ENCODE assay signal across 10 cellular contexts in the genomic region with DNA sequence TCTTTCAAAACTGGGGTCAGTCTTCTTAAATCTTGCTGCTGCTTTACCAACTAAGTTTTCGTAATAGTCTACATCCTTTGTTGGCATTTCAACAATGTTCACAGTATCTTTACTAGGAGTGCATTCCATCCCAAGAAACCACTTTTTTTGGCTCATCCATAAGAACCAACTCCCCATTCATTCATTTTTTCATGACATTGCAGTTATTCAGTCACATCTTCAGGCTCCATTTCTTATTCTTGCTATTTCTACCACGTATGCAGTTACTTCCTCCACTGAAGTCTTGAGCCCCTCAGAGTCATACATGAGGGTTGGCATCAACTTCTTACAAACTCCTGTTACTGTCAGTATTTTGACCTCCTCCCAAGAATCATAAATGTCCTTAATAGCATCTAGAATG.
"Had no signal": no experiment of that assay in that cellular context is flagged by ENCODE, and none has a peak within 500 bp of the region (broad histone marks: within the 10 kb centered on the region; RNA-seq: fewer than 3 reads in every experiment).

No MANE protein-coding gene starts in this region.

- H3K9ac ChIP-seq: GM23248 had no signal

- H3K36me3 ChIP-seq: HAP-1 had no signal

- FAIRE-seq: H1 had no signal

- H2AFZ ChIP-seq: GM23248, GM23338 had no signal

- ATAC-seq: GM23338, HCT116 had no signal

- H3K9me3 ChIP-seq: HAP-1 had no signal

- H3K27ac ChIP-seq: GM23248 had no signal

- H3K4me3 ChIP-seq: GM23248, GM23338, HAP-1 had no signal

- H3K4me2 ChIP-seq: GM23338 had no signal

- H3K4me1 ChIP-seq: HAP-1 had no signal

- DNase-seq: GM23248, GOT3, H7, H9, HCEC 1CT, HFFc6 had no signal
